In genomic region chr4:148437439-148437838, GRCh38 we compare ENCODE assay signal across 31 cellular contexts. TPM values are rescaled to one million over a fixed set of nuclear protein-coding genes. Genes with fewer than 3 reads are reported as not detected.
"Had no signal": no experiment of that assay in that cellular context is flagged by ENCODE, and none has a peak within 500 bp of the region (broad histone marks: within the 10 kb centered on the region; RNA-seq: fewer than 3 reads in every experiment).

No MANE protein-coding gene starts in this region.

- H3K9me3 Mint-ChIP-seq: naive thymus-derived CD8-positive, alpha-beta T cell; natural killer cell treated with Interleukin-12 subunit alpha and Interleukin-12 subunit beta and Interleukin-15 and Interleukin-18, amount 100 ng/mL, for 72 hours; nephron progenitor cell; neural crest cell; stimulated activated memory B cell treated with anti-CD40 and anti-IgM and Interleukin-4, amounts not matched to agents 10 μg/mL and 1 μg/mL and 100 μg/mL, for 72 hours; stimulated activated naive CD8-positive, alpha-beta T cell treated with anti-CD3 and anti-CD28 coated beads, Interleukin-15, amount 100 ng/mL, for 72 hours; type B pancreatic cell had no signal

- H3K4me2 ChIP-seq: smooth muscle cell had no signal

- H3K27me3 ChIP-seq: pancreas, right atrium auricular region, suprapubic skin, testis, tibial artery, transverse colon, upper lobe of right lung, uterus had no signal

- H3K27ac Mint-ChIP-seq: natural killer cell treated with Interleukin-12 subunit alpha and Interleukin-12 subunit beta and Interleukin-15 and Interleukin-18, amount 100 ng/mL, for 72 hours; nephron progenitor cell; stimulated activated memory B cell treated with anti-CD40 and anti-IgM and Interleukin-4, amounts not matched to agents 10 μg/mL and 1 μg/mL and 100 μg/mL, for 72 hours; stimulated activated naive CD8-positive, alpha-beta T cell treated with anti-CD3 and anti-CD28 coated beads, Interleukin-15, amount 100 ng/mL, for 72 hours; type B pancreatic cell had no signal

- H3K4me1 ChIP-seq: prostate gland, uterus had no signal

- H3K36me3 Mint-ChIP-seq: natural killer cell treated with Interleukin-12 subunit alpha and Interleukin-12 subunit beta and Interleukin-15 and Interleukin-18, amount 100 ng/mL, for 72 hours; stimulated activated memory B cell treated with anti-CD40 and anti-IgM and Interleukin-4, amounts not matched to agents 10 μg/mL and 1 μg/mL and 100 μg/mL, for 72 hours had no signal

- DNase-seq: naive thymus-derived CD8-positive, alpha-beta T cell; nephron progenitor cell; nucleus accumbens; pancreas; retina; spleen; stimulated activated CD4-positive, alpha-beta T cell treated with anti-CD3 and anti-CD28 coated beads, Interleukin-12 subunit alpha, Interleukin-12 subunit beta, amount 100 ng/mL, for 4 hours; stimulated activated CD4-positive, alpha-beta T cell treated with anti-CD3 and anti-CD28 coated beads, Interleukin-1b, Interleukin-23, amount 100 ng/mL, for 48 hours; stimulated activated CD4-positive, alpha-beta T cell treated with anti-CD3 and anti-CD28 coated beads, Interleukin-4, amount 100 ng/mL, for 1 hour; stimulated activated CD4-positive, alpha-beta T cell treated with anti-CD3 and anti-CD28 coated beads, Interleukin-4, amount 100 ng/mL, for 4 hours; stimulated activated CD8-positive, alpha-beta memory T cell treated with anti-CD3 and anti-CD28 coated beads, Interleukin-4, amount 100 ng/mL, for 48 hours; stimulated activated naive CD4-positive, alpha-beta T cell; stimulated activated naive CD8-positive, alpha-beta T cell treated with anti-CD3 and anti-CD28 coated beads, Interleukin-15, amount 100 ng/mL, for 72 hours; stimulated activated naive CD8-positive, alpha-beta T cell treated with anti-CD3 and anti-CD28 coated beads, Interleukin-15, Interleukin-2, amounts not matched to agents 100 U/mL and 50 U/mL, for 24 hours; substantia nigra; testis; tibial artery; transverse colon; upper lobe of right lung; uterus had no signal

- ATAC-seq: naive thymus-derived CD8-positive, alpha-beta T cell; natural killer cell treated with Interleukin-12 subunit alpha and Interleukin-12 subunit beta and Interleukin-15 and Interleukin-18, amount 100 ng/mL, for 72 hours; pancreas; sciatic nerve; stimulated activated memory B cell treated with anti-CD40 and anti-IgM and Interleukin-4, amounts not matched to agents 10 μg/mL and 1 μg/mL and 100 μg/mL, for 72 hours; stimulated activated naive CD8-positive, alpha-beta T cell treated with anti-CD3 and anti-CD28 coated beads, Interleukin-15, amount 100 ng/mL, for 72 hours; stimulated activated naive CD8-positive, alpha-beta T cell treated with anti-CD3 and anti-CD28 coated beads, Interleukin-15, Interleukin-2, amounts not matched to agents 100 U/mL and 50 U/mL, for 24 hours; upper lobe of right lung had no signal

- H3K4me3 ChIP-seq: pancreas, prostate gland, right atrium auricular region, skin epidermis, smooth muscle cell, spleen, suprapubic skin, testis, tibial artery, transverse colon, upper lobe of right lung, uterus had no signal

- H3K36me3 ChIP-seq: neutrophil, pancreas, prostate gland, right atrium auricular region, suprapubic skin, transverse colon, upper lobe of right lung, uterus had no signal

- H3K27ac ChIP-seq: neutrophil, pancreas, prostate gland, skin epidermis, suprapubic skin, testis, tibial artery, uterus had no signal

- H3K27me3 Mint-ChIP-seq: stimulated activated memory B cell treated with anti-CD40 and anti-IgM and Interleukin-4, amounts not matched to agents 10 μg/mL and 1 μg/mL and 100 μg/mL, for 72 hours; stimulated activated naive CD8-positive, alpha-beta T cell treated with anti-CD3 and anti-CD28 coated beads, Interleukin-15, amount 100 ng/mL, for 72 hours had no signal

- FAIRE-seq: pancreas had no signal

- H3K4me3 Mint-ChIP-seq: natural killer cell treated with Interleukin-12 subunit alpha and Interleukin-12 subunit beta and Interleukin-15 and Interleukin-18, amount 100 ng/mL, for 72 hours; nephron progenitor cell; neural crest cell; stimulated activated memory B cell treated with anti-CD40 and anti-IgM and Interleukin-4, amounts not matched to agents 10 μg/mL and 1 μg/mL and 100 μg/mL, for 72 hours; stimulated activated naive CD8-positive, alpha-beta T cell treated with anti-CD3 and anti-CD28 coated beads, Interleukin-15, amount 100 ng/mL, for 72 hours; type B pancreatic cell had no signal

- H3K9me3 ChIP-seq: neutrophil, pancreas, prostate gland, right atrium auricular region, spleen, suprapubic skin, testis, tibial artery, transverse colon, upper lobe of right lung, uterus had no signal

RNA-seq across cellular contexts. Expression of gene NR3C2, which starts 4.8 kb away (rescaled TPM):
- polyA plus RNA-seq: smooth muscle cell had no signal
